ENCODE assay signal across 1 cellular context in genomic region chr13:33312150-33312908, GRCh38.
TF ChIP-seq lines count a peak whose summit lies in the region.

No MANE protein-coding gene starts in this region.

TF ChIP-seq in GM12878, 131 proteins besides CTCF, POLR2A, EP300 and RAD21:
- peak; percentile 25; the same call in 1 of the 2 replicates for TF ChIP-seq SMC3 (IDR thresholded peaks at IDR 0.05; ENCODE audit: borderline replicate concordance, low read length)
- no peak for TF ChIP-seq POU2F2 (IDR thresholded peaks at IDR 0.05; ENCODE audit: borderline replicate concordance, low read depth, low read length)
